17 cellular contexts compared by ENCODE assay signal in the genomic region with DNA sequence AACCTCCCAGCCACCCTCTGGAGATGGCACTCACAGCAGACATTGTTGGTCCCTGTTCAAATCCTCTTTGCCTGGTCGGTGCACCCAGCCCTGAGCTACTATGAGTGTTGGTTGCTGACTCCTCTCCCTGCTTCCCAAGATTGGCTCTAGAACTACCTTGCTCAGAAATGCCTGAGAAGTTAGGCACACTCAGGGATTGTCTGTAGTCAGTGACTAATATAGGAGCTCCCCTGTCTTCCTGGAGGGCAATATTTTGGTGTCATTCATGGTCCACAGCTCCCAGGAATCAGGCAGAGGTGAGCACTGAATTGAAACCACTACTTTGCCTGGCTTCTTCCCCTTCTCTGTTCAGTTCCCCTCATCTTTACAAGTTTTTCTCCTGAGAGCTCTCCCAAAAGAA.
"Had no signal": no experiment of that assay in that cellular context is flagged by ENCODE, and none has a peak within 500 bp of the region (broad histone marks: within the 10 kb centered on the region; RNA-seq: fewer than 3 reads in every experiment).

No MANE protein-coding gene starts in this region.

- FAIRE-seq: small intestine had no signal

- DNase-seq: cortex of kidney; dorsolateral prefrontal cortex; effector CD8-positive, alpha-beta T cell; head of caudate nucleus; hippocampal formation; natural killer cell; nucleus accumbens; ovary; right cardiac atrium; small intestine; stimulated activated CD4-positive, alpha-beta T cell treated with anti-CD3 and anti-CD28 coated beads, Interleukin-2, amount 100 ng/mL, for 48 hours; stimulated activated naive CD4-positive, alpha-beta T cell treated with Interleukin-2 at 50 U/mL for 16 hours; tibial artery; upper lobe of left lung had no signal

- H3K36me3 ChIP-seq: gastroesophageal sphincter, ovary, tibial artery, upper lobe of left lung had no signal

- H3K27ac ChIP-seq: dorsolateral prefrontal cortex, ovary, tibial artery, upper lobe of left lung had no signal

- ATAC-seq: esophagus mucosa, gastroesophageal sphincter, left lobe of liver, natural killer cell, right cardiac atrium had no signal

- H3K9me3 ChIP-seq: gastroesophageal sphincter, ovary, tibial artery, upper lobe of left lung had no signal

- H3K27me3 ChIP-seq: gastroesophageal sphincter, ovary, tibial artery, upper lobe of left lung had no signal

- H3K4me3 ChIP-seq: dorsolateral prefrontal cortex, gastroesophageal sphincter, ovary, tibial artery, upper lobe of left lung had no signal
